In genomic region chr17:69783865-69784264, GRCh38 we compare ENCODE assay signal across 11 cellular contexts.
"Had no signal": no experiment of that assay in that cellular context is flagged by ENCODE, and none has a peak within 500 bp of the region (broad histone marks: within the 10 kb centered on the region; RNA-seq: fewer than 3 reads in every experiment).

No MANE protein-coding gene starts in this region.

- H3K9me3 ChIP-seq: HAP-1 had no signal

- H3K36me3 ChIP-seq: HAP-1 had no signal

- DNase-seq: GM23248, GOT3, H7, H9, HCEC 1CT, HFFc6 had no signal

- H3K4me1 ChIP-seq: HAP-1 had no signal

- H3K4me3 ChIP-seq: GM23248, GM23338, HAP-1 had no signal

- H3K4me2 ChIP-seq: GM23338 had no signal

- FAIRE-seq: H1, H54 had no signal

- H3K27ac ChIP-seq: GM23248 had no signal

- H3K9ac ChIP-seq: GM23248 had no signal

- ATAC-seq: GM23338, HCT116 had no signal

- H2AFZ ChIP-seq: GM23248, GM23338 had no signal
